Comparison of ENCODE assay signal across 8 cellular contexts in the genomic region with DNA sequence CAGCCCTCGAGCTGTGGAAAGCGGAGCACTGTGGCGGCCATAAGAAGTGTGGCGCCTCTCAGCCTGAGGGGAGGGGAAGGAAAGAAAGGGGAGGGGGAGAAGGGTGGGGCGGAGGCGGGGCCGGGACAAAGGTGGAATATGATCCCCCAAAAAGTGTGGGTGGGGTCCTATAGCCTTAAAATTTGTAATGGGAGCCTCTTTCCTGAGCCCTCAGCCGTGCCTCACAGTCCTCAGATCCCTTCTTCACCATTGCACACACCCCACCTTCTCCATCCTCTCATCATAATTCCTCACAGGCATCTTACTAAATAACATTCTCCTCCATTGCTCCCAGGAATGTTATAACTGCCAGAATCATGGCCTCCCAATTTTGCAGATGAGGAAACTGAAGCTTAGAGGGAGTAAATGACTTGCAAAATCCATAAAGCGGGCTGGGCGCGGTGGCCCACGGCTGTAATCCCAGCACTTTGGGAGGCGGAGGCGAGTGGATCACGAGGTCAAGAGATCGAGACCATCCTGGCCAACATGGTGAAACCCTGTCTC. TPM values are rescaled to one million over a fixed set of nuclear protein-coding genes. Genes with fewer than 3 reads are reported as not detected.
A peak's percentile ranks its signal among the peaks of the same experiment; 100 is the strongest.
DNase-seq lines count a peak whose midpoint lies in the region; ATAC-seq and TF ChIP-seq lines count a peak whose summit lies in the region.

No MANE protein-coding gene starts in this region.

- CTCF ChIA-PET in HEK293 (lab: Yijun Ruan, JAX): interaction anchor here (1.0 to 2.1 kb wide), 3 partner anchors 18 to 410 kb away, joined by 4 to 15 read pairs (median 5); no protein-coding TSS in a partner anchor
- CTCF ChIA-PET in activated B cell treated with CpG ODN at 0.5 μM for 24 hours (lab: Charles Lee): interaction anchor here (0.7 to 1.4 kb wide), 4 partner anchors 15 to 163 kb away, joined by 3 to 16 read pairs (median 3); no protein-coding TSS in a partner anchor

- POLR2A ChIA-PET in HEK293 (lab: Yijun Ruan, JAX): interaction anchor here (0.6 to 4.3 kb wide), 17 partner anchors 14 to 405 kb away, joined by 3 to 102 read pairs (median 4); a partner anchor contains a TSS
- POLR2A ChIA-PET in activated B cell treated with CpG ODN at 0.5 μM for 24 hours (lab: Charles Lee): interaction anchor here (0.5 to 5.0 kb wide), 8 partner anchors 15 to 637 kb away, joined by 3 to 133 read pairs (median 4); a partner anchor contains a TSS

- H3K4me1 Mint-ChIP-seq in activated B cell treated with CpG ODN at 0.5 μM for 24 hours: peaks cover 22% of the 10 kb centered on the region
- peaks cover 27% of the 10 kb centered on the region for H3K4me1 Mint-ChIP-seq in stimulated activated memory B cell treated with anti-CD40 and anti-IgM and Interleukin-4, amounts not matched to agents 10 μg/mL and 1 μg/mL and 100 μg/mL, for 72 hours

- H3K36me3 Mint-ChIP-seq in activated B cell treated with CpG ODN at 0.5 μM for 24 hours (ENCODE audit: low read depth): peaks cover 8% of the 10 kb centered on the region
- no peaks in the 10 kb centered on the region for H3K36me3 Mint-ChIP-seq in stimulated activated memory B cell treated with anti-CD40 and anti-IgM and Interleukin-4, amounts not matched to agents 10 μg/mL and 1 μg/mL and 100 μg/mL, for 72 hours

- intact Hi-C loops in activated B cell treated with CpG ODN at 0.5 μM for 24 hours (cut with micrococcal nuclease): loop anchor here (1.0 to 2.0 kb wide), 6 partner anchors 18 to 637 kb away; a partner anchor contains a TSS

- no peaks in the 10 kb centered on the region for H3K27me3 ChIP-seq in ACC112 (ENCODE audit: insufficient read depth, low read length)
- H3K27me3 ChIP-seq in right atrium auricular region: no peaks in the 10 kb centered on the region

- TF ChIP-seq CTCF in HEK293 (tag by site-specific recombination; IDR thresholded peaks at IDR 0.05) (no peak), activated B cell treated with CpG ODN at 0.5 μM for 24 hours (IDR thresholded peaks at IDR 0.05) (no peak), right atrium auricular region (IDR thresholded peaks at IDR 0.05) (no peak)

- DNase-seq in activated B cell treated with CpG ODN at 0.5 μM for 24 hours (no peak), right atrium auricular region (ENCODE audit: low spot score) (no peak), NCI-H2029 (lab: John Stamatoyannopoulos, UW) (no peak), COLO829 (ENCODE audit: low spot score) (no peak), cerebellar cortex (ENCODE audit: low spot score) (no peak)

- H3K9me3 ChIP-seq in HEK293 (ENCODE audit: control insufficient read depth, insufficient read depth, low read depth, low read length) (no peaks in the 10 kb centered on the region), right atrium auricular region (no peaks in the 10 kb centered on the region)

- H3K36me3 ChIP-seq in ACC112 (ENCODE audit: insufficient read depth, low read length) (no peaks in the 10 kb centered on the region), HEK293 (ENCODE audit: control insufficient read depth in 2 of 2, insufficient read depth in 1 of 2, low read length in 2 of 2) (no peaks in the 10 kb centered on the region), right atrium auricular region (no peaks in the 10 kb centered on the region)

- peak overlapping the region; percentile 95 for H2AFZ ChIP-seq in ACC112 (ENCODE audit: low read length, unreplicated experiment)

- H3K4me3 ChIP-seq in ACC112 (ENCODE audit: low read depth, low read length) (peak overlapping the region; percentile 93), HEK293 (ENCODE audit: low read depth, low read length) (peak overlapping the region; percentile 4), right atrium auricular region (peak overlapping the region; percentile 24 to 49)

- peaks cover 5% of the 10 kb centered on the region for H3K27me3 Mint-ChIP-seq in activated B cell treated with CpG ODN at 0.5 μM for 24 hours
- peaks cover 5% of the 10 kb centered on the region for H3K27me3 Mint-ChIP-seq in stimulated activated memory B cell treated with anti-CD40 and anti-IgM and Interleukin-4, amounts not matched to agents 10 μg/mL and 1 μg/mL and 100 μg/mL, for 72 hours

- H3K9me3 Mint-ChIP-seq in activated B cell treated with CpG ODN at 0.5 μM for 24 hours: no peaks in the 10 kb centered on the region
- no peaks in the 10 kb centered on the region for H3K9me3 Mint-ChIP-seq in stimulated activated memory B cell treated with anti-CD40 and anti-IgM and Interleukin-4, amounts not matched to agents 10 μg/mL and 1 μg/mL and 100 μg/mL, for 72 hours

- peak; percentile 7 for ATAC-seq in activated B cell treated with CpG ODN at 0.5 μM for 24 hours (ENCODE audit: low read depth)
- peak; percentile 13 for ATAC-seq in stimulated activated memory B cell treated with anti-CD40 and anti-IgM and Interleukin-4, amounts not matched to agents 10 μg/mL and 1 μg/mL and 100 μg/mL, for 72 hours

- H3K4me1 ChIP-seq in ACC112 (ENCODE audit: control insufficient read depth, insufficient read depth, low read length, unreplicated experiment) (peaks cover 15% of the 10 kb centered on the region), HEK293 (ENCODE audit: control insufficient read depth, insufficient read depth, low read length) (0 out of 2 replicates have a peak, but pooled peaks cover 9% of the 10 kb centered on the region), right atrium auricular region (peaks cover 0 to 17% of the 10 kb centered on the region in 2 donors)

- H3K27ac ChIP-seq in ACC112 (ENCODE audit: low read depth, low read length) (peak overlapping the region; percentile 61), HEK293 (ENCODE audit: extremely low read depth, low read depth, low read length) (no peak overlapping the region), right atrium auricular region (peak overlapping the region; percentile 70 to 95)

- H3K27ac Mint-ChIP-seq in activated B cell treated with CpG ODN at 0.5 μM for 24 hours: peak overlapping the region; percentile 88
- peak overlapping the region; percentile 82 for H3K27ac Mint-ChIP-seq in stimulated activated memory B cell treated with anti-CD40 and anti-IgM and Interleukin-4, amounts not matched to agents 10 μg/mL and 1 μg/mL and 100 μg/mL, for 72 hours

- H3K79me2 ChIP-seq in ACC112 (ENCODE audit: control insufficient read depth, insufficient read depth, low read length, unreplicated experiment): peaks cover 42% of the 10 kb centered on the region

- H3K4me3 Mint-ChIP-seq in activated B cell treated with CpG ODN at 0.5 μM for 24 hours: peak overlapping the region; percentile 91
- peak overlapping the region; percentile 97 for H3K4me3 Mint-ChIP-seq in stimulated activated memory B cell treated with anti-CD40 and anti-IgM and Interleukin-4, amounts not matched to agents 10 μg/mL and 1 μg/mL and 100 μg/mL, for 72 hours

TF ChIP-seq in HEK293, 187 proteins besides CTCF, POLR2A, EP300 and RAD21 (continues in another document):
- peak; percentile 62 for TF ChIP-seq KLF9 (tag by site-specific recombination; IDR thresholded peaks at IDR 0.05; ENCODE audit: low read depth)
- no peak for TF ChIP-seq OVOL3 (tag by site-specific recombination; IDR thresholded peaks at IDR 0.05)
- no peak for TF ChIP-seq ZXDB (tag by site-specific recombination; IDR thresholded peaks at IDR 0.05)
- TF ChIP-seq, protein P1, sequence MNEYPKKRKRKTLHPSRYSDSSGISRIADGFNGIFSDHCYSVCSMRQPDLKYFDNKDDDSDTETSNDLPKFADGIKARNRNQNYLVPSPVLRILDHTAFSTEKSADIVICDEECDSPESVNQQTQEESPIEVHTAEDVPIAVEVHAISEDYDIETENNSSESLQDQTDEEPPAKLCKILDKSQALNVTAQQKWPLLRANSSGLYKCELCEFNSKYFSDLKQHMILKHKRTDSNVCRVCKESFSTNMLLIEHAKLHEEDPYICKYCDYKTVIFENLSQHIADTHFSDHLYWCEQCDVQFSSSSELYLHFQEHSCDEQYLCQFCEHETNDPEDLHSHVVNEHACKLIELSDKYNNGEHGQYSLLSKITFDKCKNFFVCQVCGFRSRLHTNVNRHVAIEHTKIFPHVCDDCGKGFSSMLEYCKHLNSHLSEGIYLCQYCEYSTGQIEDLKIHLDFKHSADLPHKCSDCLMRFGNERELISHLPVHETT (tag by site-specific recombination; IDR thresholded peaks at IDR 0.05): no peak; the same call in 1 of the 2 replicates
- TF ChIP-seq ZNF791 (tag by site-specific recombination; IDR thresholded peaks at IDR 0.05): no peak
- TF ChIP-seq ZNF121 (tag by site-specific recombination; IDR thresholded peaks at IDR 0.05): no peak
- TF ChIP-seq ZNF629 (tag by site-specific recombination; IDR thresholded peaks at IDR 0.05): no peak
- TF ChIP-seq ZNF391 (tag by site-specific recombination; IDR thresholded peaks at IDR 0.05; ENCODE audit: borderline replicate concordance, low read depth): no peak
- no peak for TF ChIP-seq ZNF132 (tag by site-specific recombination; IDR thresholded peaks at IDR 0.05; ENCODE audit: borderline replicate concordance)
- TF ChIP-seq, protein P2, sequence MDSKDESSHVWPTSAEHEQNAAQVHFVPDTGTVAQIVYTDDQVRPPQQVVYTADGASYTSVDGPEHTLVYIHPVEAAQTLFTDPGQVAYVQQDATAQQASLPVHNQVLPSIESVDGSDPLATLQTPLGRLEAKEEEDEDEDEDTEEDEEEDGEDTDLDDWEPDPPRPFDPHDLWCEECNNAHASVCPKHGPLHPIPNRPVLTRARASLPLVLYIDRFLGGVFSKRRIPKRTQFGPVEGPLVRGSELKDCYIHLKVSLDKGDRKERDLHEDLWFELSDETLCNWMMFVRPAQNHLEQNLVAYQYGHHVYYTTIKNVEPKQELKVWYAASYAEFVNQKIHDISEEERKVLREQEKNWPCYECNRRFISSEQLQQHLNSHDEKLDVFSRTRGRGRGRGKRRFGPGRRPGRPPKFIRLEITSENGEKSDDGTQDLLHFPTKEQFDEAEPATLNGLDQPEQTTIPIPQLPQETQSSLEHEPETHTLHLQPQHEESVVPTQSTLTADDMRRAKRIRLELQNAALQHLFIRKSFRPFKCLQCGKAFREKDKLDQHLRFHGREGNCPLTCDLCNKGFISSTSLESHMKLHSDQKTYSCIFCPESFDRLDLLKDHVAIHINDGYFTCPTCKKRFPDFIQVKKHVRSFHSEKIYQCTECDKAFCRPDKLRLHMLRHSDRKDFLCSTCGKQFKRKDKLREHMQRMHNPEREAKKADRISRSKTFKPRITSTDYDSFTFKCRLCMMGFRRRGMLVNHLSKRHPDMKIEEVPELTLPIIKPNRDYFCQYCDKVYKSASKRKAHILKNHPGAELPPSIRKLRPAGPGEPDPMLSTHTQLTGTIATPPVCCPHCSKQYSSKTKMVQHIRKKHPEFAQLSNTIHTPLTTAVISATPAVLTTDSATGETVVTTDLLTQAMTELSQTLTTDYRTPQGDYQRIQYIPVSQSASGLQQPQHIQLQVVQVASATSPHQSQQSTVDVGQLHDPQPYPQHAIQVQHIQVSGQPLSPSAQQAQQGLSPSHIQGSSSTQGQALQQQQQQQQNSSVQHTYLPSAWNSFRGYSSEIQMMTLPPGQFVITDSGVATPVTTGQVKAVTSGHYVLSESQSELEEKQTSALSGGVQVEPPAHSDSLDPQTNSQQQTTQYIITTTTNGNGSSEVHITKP (tag by site-specific recombination; IDR thresholded peaks at IDR 0.05): peak; percentile 84

RNA-seq across cellular contexts. Expression of a gene that starts 0.6 kb away (rescaled TPM):
- total RNA-seq in activated B cell treated with CpG ODN at 0.5 μM for 24 hours: 53.3 and 61.0 TPM in 2 replicates
- 100 to 1,000 TPM in 1 of 2 donors, 10 to 100 TPM in 1; 94.7 to 104 TPM for total RNA-seq in right atrium auricular region

RNA-seq across cellular contexts. Expression of a gene that starts 26.2 kb away (rescaled TPM):
- 38.3 and 40.6 TPM in 2 replicates for total RNA-seq in activated B cell treated with CpG ODN at 0.5 μM for 24 hours
- total RNA-seq in right atrium auricular region: 10 to 100 TPM; 18.7 to 25.3 TPM

Comparison
In these comparisons a context has a peak if more than half of its experiments do, and no peak if none do; other contexts are left out.
1. H3K4me3 ChIP-seq: peak in every context shown above with its lines; median percentile 93 in ACC112; 36 in right atrium auricular region; 4 in HEK293.